In genomic region chr20:63223121-63223825, GRCh38 we compare ENCODE assay signal across 8 cellular contexts. TPM values are rescaled to one million over a fixed set of nuclear protein-coding genes. Genes with fewer than 3 reads are reported as not detected.
DNase-seq lines count a peak whose midpoint lies in the region; ATAC-seq, FAIRE-seq and TF ChIP-seq lines count a peak whose summit lies in the region.

No MANE protein-coding gene starts in this region.

- 44 to 48% (median 46%) methylated on average over 12 of the region's 12 CpGs for WGBS in small intestine, 3 donors

- H3K27me3 ChIP-seq in OCI-LY1 (ENCODE audit: insufficient read depth, low read length) (no peaks in the 10 kb centered on the region; the same call in 1 of the 2 replicates), small intestine (ENCODE audit: control insufficient read depth in 2 of 2, insufficient read depth in 2 of 2, low read length in 2 of 2) (no peaks in the 10 kb centered on the region)

- H3K4me3 Mint-ChIP-seq in activated T-helper 1 cell treated with anti-CD3 and anti-CD28 coated beads, Interleukin-12 subunit alpha, Interleukin-12 subunit beta, Interleukin-2, Interleukin-4 antibody, amounts not matched to agents 30 ng/mL and 10 ng/mL and 1 ng/mL, durations not matched to agents 14 hours and 24 hours and 36 hours: no peak overlapping the region

- no peaks in the 10 kb centered on the region for H3F3A ChIP-seq in OCI-LY1 (ENCODE audit: insufficient read depth, low read length)

- DNase-seq in SKM-1 treated with dmso at 0.1 percent for 144 hours (lab: John Stamatoyannopoulos, UW; ENCODE audit: unreplicated experiment) (peak; percentile 17), SKM-1 (lab: John Stamatoyannopoulos, UW; ENCODE audit: unreplicated experiment) (no peak), germinal center (ENCODE audit: low spot score) (peak; percentile 34), small intestine (peak; percentile 45), iPS-NIHi11 (ENCODE audit: low spot score) (no peak)
- DNase-seq in activated T-helper 1 cell treated with anti-CD3 and anti-CD28 coated beads, Interleukin-12 subunit alpha, Interleukin-12 subunit beta, Interleukin-2, Interleukin-4 antibody, amounts not matched to agents 30 ng/mL and 10 ng/mL and 1 ng/mL, durations not matched to agents 14 hours and 24 hours and 36 hours (ENCODE audit: low spot score): peak; percentile 19

- peaks cover 6% of the 10 kb centered on the region for H3K27me3 Mint-ChIP-seq in activated T-helper 1 cell treated with anti-CD3 and anti-CD28 coated beads, Interleukin-12 subunit alpha, Interleukin-12 subunit beta, Interleukin-2, Interleukin-4 antibody, amounts not matched to agents 30 ng/mL and 10 ng/mL and 1 ng/mL, durations not matched to agents 14 hours and 24 hours and 36 hours (ENCODE audit: insufficient read depth)

- peak; percentile 80 for TF ChIP-seq CTCF in OCI-LY1 (IDR thresholded peaks at IDR 0.05; ENCODE audit: low read length)

- FAIRE-seq in small intestine (lab: Jason Lieb, UNC): no peak

- H3K27ac ChIP-seq in OCI-LY1 (ENCODE audit: low read depth, low read length, poor library complexity, severe bottlenecking) (no peak overlapping the region), small intestine (ENCODE audit: low read depth in 1 of 2, low read length in 1 of 2) (no peak overlapping the region)

- H3K4me1 Mint-ChIP-seq in activated T-helper 1 cell treated with anti-CD3 and anti-CD28 coated beads, Interleukin-12 subunit alpha, Interleukin-12 subunit beta, Interleukin-2, Interleukin-4 antibody, amounts not matched to agents 30 ng/mL and 10 ng/mL and 1 ng/mL, durations not matched to agents 14 hours and 24 hours and 36 hours (ENCODE audit: low read depth): no peaks in the 10 kb centered on the region

- H2AFZ ChIP-seq in OCI-LY1 (ENCODE audit: low read length): no peak overlapping the region

- no peak overlapping the region for H3K9ac ChIP-seq in OCI-LY1 (ENCODE audit: low read length)

- H3K27ac Mint-ChIP-seq in activated T-helper 1 cell treated with anti-CD3 and anti-CD28 coated beads, Interleukin-12 subunit alpha, Interleukin-12 subunit beta, Interleukin-2, Interleukin-4 antibody, amounts not matched to agents 30 ng/mL and 10 ng/mL and 1 ng/mL, durations not matched to agents 14 hours and 24 hours and 36 hours: no peak overlapping the region

- ATAC-seq in HG02588 (IDR thresholded peaks at IDR 0.05; ENCODE audit: unreplicated experiment): no peak

- no peak overlapping the region for H3K4me3 ChIP-seq in OCI-LY1 (ENCODE audit: low read depth, low read length, poor library complexity, severe bottlenecking)
- H3K4me3 ChIP-seq in small intestine (ENCODE audit: low read depth in 1 of 2, low read length in 2 of 2): no peak overlapping the region

- no peak overlapping the region for H3K4me2 ChIP-seq in OCI-LY1 (ENCODE audit: low read length)

- H3K36me3 Mint-ChIP-seq in activated T-helper 1 cell treated with anti-CD3 and anti-CD28 coated beads, Interleukin-12 subunit alpha, Interleukin-12 subunit beta, Interleukin-2, Interleukin-4 antibody, amounts not matched to agents 30 ng/mL and 10 ng/mL and 1 ng/mL, durations not matched to agents 14 hours and 24 hours and 36 hours (ENCODE audit: low read depth): no peaks in the 10 kb centered on the region

- H3K9me3 ChIP-seq in OCI-LY1 (ENCODE audit: low read length) (no peaks in the 10 kb centered on the region), small intestine (ENCODE audit: control insufficient read depth, low read depth) (no peaks in the 10 kb centered on the region)

- H3K4me1 ChIP-seq in OCI-LY1 (ENCODE audit: insufficient read depth, low read length, severe bottlenecking) (no peaks in the 10 kb centered on the region), small intestine (ENCODE audit: control insufficient read depth in 2 of 2, insufficient read depth in 1 of 2, low read depth in 1 of 2, low read length in 1 of 2) (no peaks in the 10 kb centered on the region)

- no peaks in the 10 kb centered on the region for H3K9me2 ChIP-seq in OCI-LY1 (ENCODE audit: low read depth, low read length)

- no peaks in the 10 kb centered on the region for H3K9me3 Mint-ChIP-seq in activated T-helper 1 cell treated with anti-CD3 and anti-CD28 coated beads, Interleukin-12 subunit alpha, Interleukin-12 subunit beta, Interleukin-2, Interleukin-4 antibody, amounts not matched to agents 30 ng/mL and 10 ng/mL and 1 ng/mL, durations not matched to agents 14 hours and 24 hours and 36 hours

- H3K36me3 ChIP-seq in OCI-LY1 (ENCODE audit: insufficient read depth, low read length): no peaks in the 10 kb centered on the region
- no peaks in the 10 kb centered on the region for H3K36me3 ChIP-seq in small intestine (ENCODE audit: control insufficient read depth in 2 of 2, insufficient read depth in 2 of 2, low read length in 2 of 2)

- no peaks in the 10 kb centered on the region for H3K79me2 ChIP-seq in OCI-LY1 (ENCODE audit: insufficient read depth, low read length)

- intact Hi-C loops in activated T-helper 1 cell treated with anti-CD3 and anti-CD28 coated beads, Interleukin-12 subunit alpha, Interleukin-12 subunit beta, Interleukin-2, Interleukin-4 antibody, amounts not matched to agents 30 ng/mL and 10 ng/mL and 1 ng/mL, durations not matched to agents 14 hours and 24 hours and 36 hours (cut with micrococcal nuclease): loop anchor here (1.0 kb wide), 1 partner anchor 158 kb away; no protein-coding TSS in a partner anchor

- H4K20me1 ChIP-seq in OCI-LY1 (ENCODE audit: insufficient read depth, low read length): no peaks in the 10 kb centered on the region

RNA-seq across cellular contexts. Expression of gene YTHDF1, which starts 7.3 kb away (rescaled TPM):
- total RNA-seq in activated T-helper 1 cell treated with anti-CD3 and anti-CD28 coated beads, Interleukin-12 subunit alpha, Interleukin-12 subunit beta, Interleukin-2, Interleukin-4 antibody, amounts not matched to agents 30 ng/mL and 10 ng/mL and 1 ng/mL, durations not matched to agents 14 hours and 24 hours and 36 hours: 48.8 and 49.0 TPM in 2 replicates
- 10 to 100 TPM; 20.3 to 23.3 (median 22.5) TPM for polyA plus RNA-seq in small intestine

RNA-seq across cellular contexts. Expression of gene BIRC7, which starts 12.4 kb away (rescaled TPM):
- not detected in 2 replicates for total RNA-seq in activated T-helper 1 cell treated with anti-CD3 and anti-CD28 coated beads, Interleukin-12 subunit alpha, Interleukin-12 subunit beta, Interleukin-2, Interleukin-4 antibody, amounts not matched to agents 30 ng/mL and 10 ng/mL and 1 ng/mL, durations not matched to agents 14 hours and 24 hours and 36 hours
- under 1 TPM in 1 of 3 donors, not detected in 2; 0.13 TPM for polyA plus RNA-seq in small intestine

RNA-seq across cellular contexts. Expression of gene NKAIN4, which starts 31.0 kb away (rescaled TPM):
- total RNA-seq in activated T-helper 1 cell treated with anti-CD3 and anti-CD28 coated beads, Interleukin-12 subunit alpha, Interleukin-12 subunit beta, Interleukin-2, Interleukin-4 antibody, amounts not matched to agents 30 ng/mL and 10 ng/mL and 1 ng/mL, durations not matched to agents 14 hours and 24 hours and 36 hours: not detected in 2 replicates
- under 1 TPM in 1 of 3 donors, not detected in 2; 0.51 TPM for polyA plus RNA-seq in small intestine

RNA-seq across cellular contexts. Expression of gene ARFGAP1, which starts 49.3 kb away (rescaled TPM):
- total RNA-seq in activated T-helper 1 cell treated with anti-CD3 and anti-CD28 coated beads, Interleukin-12 subunit alpha, Interleukin-12 subunit beta, Interleukin-2, Interleukin-4 antibody, amounts not matched to agents 30 ng/mL and 10 ng/mL and 1 ng/mL, durations not matched to agents 14 hours and 24 hours and 36 hours: 102 and 107 TPM in 2 replicates
- 100 to 1,000 TPM in 1 of 3 donors, 10 to 100 TPM in 2; 75.8 to 117 (median 84.8) TPM for polyA plus RNA-seq in small intestine

Comparison
In these comparisons a context has a peak if more than half of its experiments do, and no peak if none do; other contexts are left out.
1. DNase-seq: peak in SKM-1 treated with dmso at 0.1 percent for 144 hours (single experiment), activated T-helper 1 cell treated with anti-CD3 and anti-CD28 coated beads, Interleukin-12 subunit alpha, Interleukin-12 subunit beta, Interleukin-2, Interleukin-4 antibody, amounts not matched to agents 30 ng/mL and 10 ng/mL and 1 ng/mL, durations not matched to agents 14 hours and 24 hours and 36 hours (single experiment), germinal center (single experiment) and small intestine (single experiment); none in SKM-1 (single experiment) and iPS-NIHi11 (single experiment).